Comparison of ENCODE assay signal across 1 cellular context in the genomic region with DNA sequence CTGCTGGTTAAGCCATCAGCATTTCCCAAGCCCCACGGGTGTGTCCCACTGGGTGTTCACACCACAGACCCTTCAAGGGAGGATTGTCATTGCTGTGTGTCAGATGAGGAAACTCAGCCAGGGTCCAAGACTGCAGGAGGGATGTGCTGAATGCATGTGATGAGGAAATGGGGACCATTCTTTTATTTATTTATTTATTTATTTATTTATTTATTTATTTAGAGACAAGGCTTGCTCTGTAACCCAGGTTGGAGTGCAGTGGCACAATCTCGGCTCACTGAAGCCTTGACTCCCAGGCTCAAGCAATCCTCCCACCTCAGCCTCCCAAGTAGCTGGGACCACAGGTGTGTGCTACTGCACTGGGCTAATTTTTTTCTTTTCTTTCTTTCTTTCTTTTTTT.
TF ChIP-seq lines count a peak whose summit lies in the region.

No MANE protein-coding gene starts in this region.

TF ChIP-seq in HEK293, 187 proteins besides CTCF, POLR2A, EP300 and RAD21 (continued from another document and continues in another):
- TF ChIP-seq, protein P1, sequence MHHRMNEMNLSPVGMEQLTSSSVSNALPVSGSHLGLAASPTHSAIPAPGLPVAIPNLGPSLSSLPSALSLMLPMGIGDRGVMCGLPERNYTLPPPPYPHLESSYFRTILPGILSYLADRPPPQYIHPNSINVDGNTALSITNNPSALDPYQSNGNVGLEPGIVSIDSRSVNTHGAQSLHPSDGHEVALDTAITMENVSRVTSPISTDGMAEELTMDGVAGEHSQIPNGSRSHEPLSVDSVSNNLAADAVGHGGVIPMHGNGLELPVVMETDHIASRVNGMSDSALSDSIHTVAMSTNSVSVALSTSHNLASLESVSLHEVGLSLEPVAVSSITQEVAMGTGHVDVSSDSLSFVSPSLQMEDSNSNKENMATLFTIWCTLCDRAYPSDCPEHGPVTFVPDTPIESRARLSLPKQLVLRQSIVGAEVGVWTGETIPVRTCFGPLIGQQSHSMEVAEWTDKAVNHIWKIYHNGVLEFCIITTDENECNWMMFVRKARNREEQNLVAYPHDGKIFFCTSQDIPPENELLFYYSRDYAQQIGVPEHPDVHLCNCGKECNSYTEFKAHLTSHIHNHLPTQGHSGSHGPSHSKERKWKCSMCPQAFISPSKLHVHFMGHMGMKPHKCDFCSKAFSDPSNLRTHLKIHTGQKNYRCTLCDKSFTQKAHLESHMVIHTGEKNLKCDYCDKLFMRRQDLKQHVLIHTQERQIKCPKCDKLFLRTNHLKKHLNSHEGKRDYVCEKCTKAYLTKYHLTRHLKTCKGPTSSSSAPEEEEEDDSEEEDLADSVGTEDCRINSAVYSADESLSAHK (tag by site-specific recombination; IDR thresholded peaks at IDR 0.05): no peak
- TF ChIP-seq ZNF335 (tag by site-specific recombination; conservative IDR thresholded peaks at IDR 0.05) (no peak), ZNF18 (tag by site-specific recombination; IDR thresholded peaks at IDR 0.05) (0 out of 2 replicates have a peak, but pooled peaks have one; percentile 17), ZNF473 (tag by site-specific recombination; IDR thresholded peaks at IDR 0.05) (no peak), ZNF324 (tag by site-specific recombination; IDR thresholded peaks at IDR 0.05) (no peak), ZNF645 (tag by site-specific recombination; IDR thresholded peaks at IDR 0.05) (no peak), ZSCAN30 (tag by site-specific recombination; IDR thresholded peaks at IDR 0.05) (no peak), ZNF548 (tag by site-specific recombination; IDR thresholded peaks at IDR 0.05) (no peak), ELK4 (IDR thresholded peaks at IDR 0.05; ENCODE audit: borderline replicate concordance, low read depth, low read length) (no peak), ZNF837 (tag by site-specific recombination; IDR thresholded peaks at IDR 0.05) (no peak), ZNF629 (tag by site-specific recombination; IDR thresholded peaks at IDR 0.05) (peak; percentile 52; the same call in 1 of the 2 replicates), ZNF221 (tag by site-specific recombination; IDR thresholded peaks at IDR 0.05; ENCODE audit: borderline replicate concordance) (no peak), MEIS1 (CRISPR knock-in tag; IDR thresholded peaks at IDR 0.05; ENCODE audit: borderline replicate concordance) (no peak), SCRT2 (tag by site-specific recombination; IDR thresholded peaks at IDR 0.05) (no peak), KLF1 (tag by site-specific recombination; IDR thresholded peaks at IDR 0.05) (no peak), ZNF292 (tag by site-specific recombination; IDR thresholded peaks at IDR 0.05; ENCODE audit: borderline replicate concordance, low read depth) (0 out of 2 replicates have a peak, but pooled peaks have one; percentile 52), ZFP41 (tag by site-specific recombination; IDR thresholded peaks at IDR 0.05; ENCODE audit: borderline replicate concordance) (no peak), ZNF785 (tag by site-specific recombination; IDR thresholded peaks at IDR 0.05) (no peak), ZNF341 (tag by site-specific recombination; IDR thresholded peaks at IDR 0.05; ENCODE audit: low read depth) (no peak), GLI4 (tag by site-specific recombination; IDR thresholded peaks at IDR 0.05) (no peak), ZNF530 (tag by site-specific recombination; IDR thresholded peaks at IDR 0.05; ENCODE audit: low read depth) (0 out of 2 replicates have a peak, but pooled peaks have one; percentile 22), ZNF76 (tag by site-specific recombination; IDR thresholded peaks at IDR 0.05; ENCODE audit: borderline replicate concordance, low read depth) (no peak), ZNF585B (tag by site-specific recombination; IDR thresholded peaks at IDR 0.05) (no peak), ZNF529 (tag by site-specific recombination; IDR thresholded peaks at IDR 0.05; ENCODE audit: insufficient replicate concordance) (no peak), ZFP69B (tag by site-specific recombination; IDR thresholded peaks at IDR 0.05) (no peak), ZSCAN23 (tag by site-specific recombination; IDR thresholded peaks at IDR 0.05) (no peak), ZNF37A (tag by site-specific recombination; IDR thresholded peaks at IDR 0.05) (no peak), ZNF600 (tag by site-specific recombination; IDR thresholded peaks at IDR 0.05) (no peak), ZNF114 (tag by site-specific recombination; IDR thresholded peaks at IDR 0.05) (no peak), ZNF48 (tag by site-specific recombination; IDR thresholded peaks at IDR 0.05) (no peak), ZFP37 (tag by site-specific recombination; IDR thresholded peaks at IDR 0.05) (no peak), KLF16 (tag by site-specific recombination; IDR thresholded peaks at IDR 0.05) (no peak), ZNF768 (tag by site-specific recombination; IDR thresholded peaks at IDR 0.05) (no peak), ZNF311 (tag by site-specific recombination; IDR thresholded peaks at IDR 0.05; ENCODE audit: borderline replicate concordance) (no peak), ZNF626 (tag by site-specific recombination; IDR thresholded peaks at IDR 0.05) (no peak), REPIN1 (tag by site-specific recombination; IDR thresholded peaks at IDR 0.05; ENCODE audit: low read depth) (no peak), PRDM10 (tag by site-specific recombination; IDR thresholded peaks at IDR 0.05) (no peak)
- TF ChIP-seq, protein P2, sequence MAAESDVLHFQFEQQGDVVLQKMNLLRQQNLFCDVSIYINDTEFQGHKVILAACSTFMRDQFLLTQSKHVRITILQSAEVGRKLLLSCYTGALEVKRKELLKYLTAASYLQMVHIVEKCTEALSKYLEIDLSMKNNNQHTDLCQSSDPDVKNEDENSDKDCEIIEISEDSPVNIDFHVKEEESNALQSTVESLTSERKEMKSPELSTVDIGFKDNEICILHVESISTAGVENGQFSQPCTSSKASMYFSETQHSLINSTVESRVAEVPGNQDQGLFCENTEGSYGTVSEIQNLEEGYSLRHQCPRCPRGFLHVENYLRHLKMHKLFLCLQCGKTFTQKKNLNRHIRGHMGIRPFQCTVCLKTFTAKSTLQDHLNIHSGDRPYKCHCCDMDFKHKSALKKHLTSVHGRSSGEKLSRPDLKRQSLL (tag by site-specific recombination; IDR thresholded peaks at IDR 0.05): no peak
- TF ChIP-seq, protein P3, sequence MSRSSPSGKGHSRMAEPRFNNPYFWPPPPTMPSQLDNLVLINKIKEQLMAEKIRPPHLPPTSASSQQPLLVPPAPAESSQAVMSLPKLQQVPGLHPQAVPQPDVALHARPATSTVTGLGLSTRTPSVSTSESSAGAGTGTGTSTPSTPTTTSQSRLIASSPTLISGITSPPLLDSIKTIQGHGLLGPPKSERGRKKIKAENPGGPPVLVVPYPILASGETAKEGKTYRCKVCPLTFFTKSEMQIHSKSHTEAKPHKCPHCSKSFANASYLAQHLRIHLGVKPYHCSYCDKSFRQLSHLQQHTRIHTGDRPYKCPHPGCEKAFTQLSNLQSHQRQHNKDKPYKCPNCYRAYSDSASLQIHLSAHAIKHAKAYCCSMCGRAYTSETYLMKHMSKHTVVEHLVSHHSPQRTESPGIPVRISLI (tag by site-specific recombination; IDR thresholded peaks at IDR 0.05): no peak
- TF ChIP-seq, protein P4, sequence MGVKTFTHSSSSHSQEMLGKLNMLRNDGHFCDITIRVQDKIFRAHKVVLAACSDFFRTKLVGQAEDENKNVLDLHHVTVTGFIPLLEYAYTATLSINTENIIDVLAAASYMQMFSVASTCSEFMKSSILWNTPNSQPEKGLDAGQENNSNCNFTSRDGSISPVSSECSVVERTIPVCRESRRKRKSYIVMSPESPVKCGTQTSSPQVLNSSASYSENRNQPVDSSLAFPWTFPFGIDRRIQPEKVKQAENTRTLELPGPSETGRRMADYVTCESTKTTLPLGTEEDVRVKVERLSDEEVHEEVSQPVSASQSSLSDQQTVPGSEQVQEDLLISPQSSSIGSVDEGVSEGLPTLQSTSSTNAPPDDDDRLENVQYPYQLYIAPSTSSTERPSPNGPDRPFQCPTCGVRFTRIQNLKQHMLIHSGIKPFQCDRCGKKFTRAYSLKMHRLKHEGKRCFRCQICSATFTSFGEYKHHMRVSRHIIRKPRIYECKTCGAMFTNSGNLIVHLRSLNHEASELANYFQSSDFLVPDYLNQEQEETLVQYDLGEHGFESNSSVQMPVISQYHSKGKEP (tag by site-specific recombination; IDR thresholded peaks at IDR 0.05): no peak
- TF ChIP-seq, protein P5, sequence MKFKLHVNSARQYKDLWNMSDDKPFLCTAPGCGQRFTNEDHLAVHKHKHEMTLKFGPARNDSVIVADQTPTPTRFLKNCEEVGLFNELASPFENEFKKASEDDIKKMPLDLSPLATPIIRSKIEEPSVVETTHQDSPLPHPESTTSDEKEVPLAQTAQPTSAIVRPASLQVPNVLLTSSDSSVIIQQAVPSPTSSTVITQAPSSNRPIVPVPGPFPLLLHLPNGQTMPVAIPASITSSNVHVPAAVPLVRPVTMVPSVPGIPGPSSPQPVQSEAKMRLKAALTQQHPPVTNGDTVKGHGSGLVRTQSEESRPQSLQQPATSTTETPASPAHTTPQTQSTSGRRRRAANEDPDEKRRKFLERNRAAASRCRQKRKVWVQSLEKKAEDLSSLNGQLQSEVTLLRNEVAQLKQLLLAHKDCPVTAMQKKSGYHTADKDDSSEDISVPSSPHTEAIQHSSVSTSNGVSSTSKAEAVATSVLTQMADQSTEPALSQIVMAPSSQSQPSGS (tag by site-specific recombination; IDR thresholded peaks at IDR 0.05; ENCODE audit: low read depth): no peak
- TF ChIP-seq, protein P6, sequence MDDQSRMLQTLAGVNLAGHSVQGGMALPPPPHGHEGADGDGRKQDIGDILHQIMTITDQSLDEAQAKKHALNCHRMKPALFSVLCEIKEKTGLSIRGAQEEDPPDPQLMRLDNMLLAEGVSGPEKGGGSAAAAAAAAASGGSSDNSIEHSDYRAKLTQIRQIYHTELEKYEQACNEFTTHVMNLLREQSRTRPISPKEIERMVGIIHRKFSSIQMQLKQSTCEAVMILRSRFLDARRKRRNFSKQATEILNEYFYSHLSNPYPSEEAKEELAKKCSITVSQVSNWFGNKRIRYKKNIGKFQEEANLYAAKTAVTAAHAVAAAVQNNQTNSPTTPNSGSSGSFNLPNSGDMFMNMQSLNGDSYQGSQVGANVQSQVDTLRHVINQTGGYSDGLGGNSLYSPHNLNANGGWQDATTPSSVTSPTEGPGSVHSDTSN (CRISPR knock-in tag; IDR thresholded peaks at IDR 0.05): no peak
- TF ChIP-seq, protein P7, sequence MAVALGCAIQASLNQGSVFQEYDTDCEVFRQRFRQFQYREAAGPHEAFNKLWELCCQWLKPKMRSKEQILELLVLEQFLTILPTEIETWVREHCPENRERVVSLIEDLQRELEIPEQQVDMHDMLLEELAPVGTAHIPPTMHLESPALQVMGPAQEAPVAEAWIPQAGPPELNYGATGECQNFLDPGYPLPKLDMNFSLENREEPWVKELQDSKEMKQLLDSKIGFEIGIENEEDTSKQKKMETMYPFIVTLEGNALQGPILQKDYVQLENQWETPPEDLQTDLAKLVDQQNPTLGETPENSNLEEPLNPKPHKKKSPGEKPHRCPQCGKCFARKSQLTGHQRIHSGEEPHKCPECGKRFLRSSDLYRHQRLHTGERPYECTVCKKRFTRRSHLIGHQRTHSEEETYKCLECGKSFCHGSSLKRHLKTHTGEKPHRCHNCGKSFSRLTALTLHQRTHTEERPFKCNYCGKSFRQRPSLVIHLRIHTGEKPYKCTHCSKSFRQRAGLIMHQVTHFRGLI (tag by site-specific recombination; IDR thresholded peaks at IDR 0.05): no peak
